14 cellular contexts compared by ENCODE assay signal in the genomic region with DNA sequence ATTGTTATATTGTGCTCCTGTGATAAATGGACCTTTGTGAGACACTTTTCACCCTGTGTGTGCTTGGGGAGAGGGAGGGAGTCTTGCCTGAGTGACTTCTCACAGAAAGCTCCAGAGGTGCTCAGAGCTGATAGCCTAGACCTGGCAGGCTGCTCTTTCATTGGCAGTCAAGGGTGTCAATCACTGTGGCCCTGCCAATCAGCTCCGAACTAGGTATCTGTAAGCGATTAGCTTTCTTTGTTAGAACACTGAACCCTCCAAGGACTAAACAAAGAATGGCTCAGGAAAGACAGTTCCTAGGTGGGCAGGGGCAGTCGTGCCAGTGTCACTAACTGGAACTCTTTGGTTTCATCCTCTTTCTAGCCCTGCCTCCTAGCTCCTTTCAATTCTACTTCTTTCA. TPM values are rescaled to one million over a fixed set of nuclear protein-coding genes. Genes with fewer than 3 reads are reported as not detected.
DNase-seq lines count a peak whose midpoint lies in the region; ATAC-seq and TF ChIP-seq lines count a peak whose summit lies in the region.
"Had no signal": no experiment of that assay in that cellular context is flagged by ENCODE, and none has a peak within 500 bp of the region (broad histone marks: within the 10 kb centered on the region; RNA-seq: fewer than 3 reads in every experiment).

No MANE protein-coding gene starts in this region.

- in situ Hi-C loops in Caki2 (cut with HindIII; ENCODE audit: low pct_unique_long_range_greater_than_20kb, low sequenced_read_pairs) = no loop called here

- no peak overlapping the region for H4K91ac ChIP-seq in H9 (ENCODE audit: insufficient read length, low read depth, low read length)

- H2BK20ac ChIP-seq in H9 (ENCODE audit: low read depth, low read length, poor library complexity, severe bottlenecking) = no peak overlapping the region

- H3K4me2 ChIP-seq in H9 (ENCODE audit: insufficient read depth, insufficient read length, low read length) = no peak overlapping the region

- H3K27ac Mint-ChIP-seq in H9 = no peak overlapping the region
- no peak overlapping the region for H3K27ac Mint-ChIP-seq in WTC11
- H3K27ac Mint-ChIP-seq: activated CD4-positive, alpha-beta memory T cell treated with anti-CD3 and anti-CD28 coated beads for 36 hours; activated naive CD8-positive, alpha-beta T cell; CD8-positive, alpha-beta T cell; stimulated activated naive CD8-positive, alpha-beta T cell treated with anti-CD3 and anti-CD28 coated beads, Interleukin-15, amount 100 ng/mL, for 72 hours; T-helper 17 cell had no signal

- H2AFZ ChIP-seq in H9 (ENCODE audit: low read length) = no peak overlapping the region

- H4K8ac ChIP-seq in H9 (replicated peaks; ENCODE audit: insufficient read length, low read depth, low read length) = no peak overlapping the region

- POLR2A ChIA-PET in WTC11 (lab: Charles Lee) = no interaction called here

- no peak overlapping the region for H3K9ac ChIP-seq in H9 (ENCODE audit: extremely low read depth, insufficient read length, low read length)

- no peak overlapping the region for H3K56ac ChIP-seq in H9 (ENCODE audit: insufficient read length, low read depth, low read length)

- peak; percentile 7 for DNase-seq in Caki2 (ENCODE audit: low read depth)
- peak; percentile 73 for DNase-seq in H9
- peak; percentile 46 for DNase-seq in WTC11 (ENCODE audit: low spot score)
- DNase-seq in inferior parietal cortex (ENCODE audit: extremely low spot score) = peak; percentile 5
- no peak for DNase-seq in NOMO-1 treated with DMSO at 0.1 percent for 48 hours (lab: John Stamatoyannopoulos, UW; ENCODE audit: unreplicated experiment)
- no peak for DNase-seq in activated CD4-positive, alpha-beta T cell treated with anti-CD3 and anti-CD28 coated beads, Interleukin-2, amount 50 U/mL, for 1 hour
- DNase-seq: activated CD4-positive, alpha-beta memory T cell treated with anti-CD3 and anti-CD28 coated beads for 36 hours; CD8-positive, alpha-beta T cell; foreskin melanocyte; stimulated activated naive CD8-positive, alpha-beta T cell treated with anti-CD3 and anti-CD28 coated beads, Interleukin-15, amount 100 ng/mL, for 72 hours; T-helper 17 cell had no signal

- peaks cover 64% of the 10 kb centered on the region for H3K9me3 ChIP-seq in H9 (ENCODE audit: control insufficient read depth, low read depth, low read length)

- no peak overlapping the region for H3K27ac ChIP-seq in H9 (ENCODE audit: insufficient read length, low read depth, low read length)

- no peaks in the 10 kb centered on the region for H3K79me1 ChIP-seq in H9 (ENCODE audit: insufficient read depth, low read depth, low read length, poor library complexity, severe bottlenecking)

- H3K18ac ChIP-seq in H9 (ENCODE audit: insufficient read length, low read depth, low read length) = no peak overlapping the region

- H3K9me3 Mint-ChIP-seq in H9 (peaks cover 18 to 34% of the 10 kb centered on the region in 2 experiments), WTC11 (no peaks in the 10 kb centered on the region)
- H3K9me3 Mint-ChIP-seq: activated CD4-positive, alpha-beta memory T cell treated with anti-CD3 and anti-CD28 coated beads for 36 hours; CD8-positive, alpha-beta T cell; stimulated activated naive CD8-positive, alpha-beta T cell treated with anti-CD3 and anti-CD28 coated beads, Interleukin-15, amount 100 ng/mL, for 72 hours had no signal

- CTCF ChIA-PET in WTC11 (lab: Charles Lee) = interaction anchor here (0.7 to 1.2 kb wide), 4 partner anchors 9 to 632 kb away, joined by 3 to 7 read pairs (median 4); partner anchors contain the start of gene IGBP1

- H2AK5ac ChIP-seq in H9 (ENCODE audit: insufficient read length, low read length) = no peak overlapping the region

- no peaks in the 10 kb centered on the region for H3K79me2 ChIP-seq in H9 (ENCODE audit: insufficient read depth, low read length)

- H4K5ac ChIP-seq in H9 (ENCODE audit: insufficient read length, low read depth, low read length) = no peak overlapping the region

- ATAC-seq in WTC11 = peak; percentile 24
- no peak for ATAC-seq in GM18870 (IDR thresholded peaks at IDR 0.05; ENCODE audit: unreplicated experiment)
- no peak for ATAC-seq in GM21825 (IDR thresholded peaks at IDR 0.05; ENCODE audit: unreplicated experiment)
- ATAC-seq: CD8-positive, alpha-beta T cell; stimulated activated naive CD8-positive, alpha-beta T cell treated with anti-CD3 and anti-CD28 coated beads, Interleukin-15, amount 100 ng/mL, for 72 hours; T-helper 17 cell had no signal

- H2BK5ac ChIP-seq in H9 (ENCODE audit: insufficient read length, low read length) = no peak overlapping the region

- H2BK12ac ChIP-seq in H9 (ENCODE audit: insufficient read length, low read depth, low read length) = no peak overlapping the region

- TF ChIP-seq CTCF in H9 (conservative IDR thresholded peaks at IDR 0.05) = no peak
- no peak for TF ChIP-seq CTCF in WTC11 (IDR thresholded peaks at IDR 0.05)

- H3K4me1 Mint-ChIP-seq in H9 (peaks cover 0 to 5% of the 10 kb centered on the region in 2 experiments; a peak in 2 of 4 replicates), WTC11 (peaks cover 2% of the 10 kb centered on the region; the same call in 1 of the 2 replicates)

- no peak overlapping the region for H2BK15ac ChIP-seq in H9 (ENCODE audit: low read depth, low read length)

- H3K4me1 ChIP-seq in H9 (ENCODE audit: insufficient read depth, low read length) = no peaks in the 10 kb centered on the region

- no peaks in the 10 kb centered on the region for H4K20me1 ChIP-seq in H9 (ENCODE audit: control insufficient read depth, insufficient read depth, insufficient read length)

- no peaks in the 10 kb centered on the region for H3K27me3 ChIP-seq in H9 (ENCODE audit: insufficient read depth, low read length)

- H3T11ph ChIP-seq in H9 (ENCODE audit: low read length) = no peak overlapping the region

- H2BK120ac ChIP-seq in H9 (ENCODE audit: low read depth, low read length, poor library complexity, severe bottlenecking) = no peak overlapping the region

- H3K27me3 Mint-ChIP-seq in H9 (ENCODE audit: low read depth) = peaks cover 19% of the 10 kb centered on the region
- H3K27me3 Mint-ChIP-seq in WTC11 (ENCODE audit: low read depth) = peaks cover 20% of the 10 kb centered on the region

- H3K14ac ChIP-seq in H9 (ENCODE audit: insufficient read depth, low read length) = no peak overlapping the region

- WGBS in H9 (ENCODE audit: extremely low coverage, insufficient read length, low lambda C conversion rate) = no CpG with 5 or more reads among the region's 3 CpGs

- H3K4me3 Mint-ChIP-seq in H9 (no peak overlapping the region), WTC11 (no peak overlapping the region)
- H3K4me3 Mint-ChIP-seq: activated CD4-positive, alpha-beta memory T cell treated with anti-CD3 and anti-CD28 coated beads for 36 hours; activated naive CD8-positive, alpha-beta T cell; CD8-positive, alpha-beta T cell; stimulated activated naive CD8-positive, alpha-beta T cell treated with anti-CD3 and anti-CD28 coated beads, Interleukin-15, amount 100 ng/mL, for 72 hours; T-helper 17 cell had no signal

- H3K23me2 ChIP-seq in H9 (ENCODE audit: insufficient read length, low read depth, low read length, poor library complexity, severe bottlenecking) = peaks cover 2% of the 10 kb centered on the region

- H3K4ac ChIP-seq in H9 (ENCODE audit: low read depth, low read length) = no peak overlapping the region

- H3K23ac ChIP-seq in H9 (ENCODE audit: insufficient read length, low read depth, low read length) = no peak overlapping the region

- H3K36me3 Mint-ChIP-seq in H9 (ENCODE audit: insufficient read depth in 1 of 3, low read depth in 3 of 3) (peaks cover 0 to 7% (median 0%) of the 10 kb centered on the region in 3 experiments; a peak in 3 of 7 replicates), WTC11 (no peaks in the 10 kb centered on the region)
- H3K36me3 Mint-ChIP-seq: activated CD4-positive, alpha-beta memory T cell treated with anti-CD3 and anti-CD28 coated beads for 36 hours; activated naive CD8-positive, alpha-beta T cell; CD8-positive, alpha-beta T cell had no signal

TF ChIP-seq in WTC11, 78 proteins besides CTCF, POLR2A, EP300 and RAD21:
- peak; percentile 73 for TF ChIP-seq NFYB (CRISPR knock-in tag; conservative IDR thresholded peaks at IDR 0.05; ENCODE audit: low read depth)
- no peak for TF ChIP-seq ELF4 (CRISPR knock-in tag; IDR thresholded peaks at IDR 0.05; ENCODE audit: low read depth)
TF ChIP-seq in WTC11: peak in this region for 1.

RNA-seq across cellular contexts. Expression of gene NALF2, which starts 2.7 kb away (rescaled TPM):
- 1.9 and 3.2 TPM in 2 replicates for total RNA-seq in Caki2 (2014; rRNA removed; shearing (Covaris generic); ENCODE audit: low replicate concordance)
- total RNA-seq in H9 (2021) (9.7 and 11.2 TPM in 2 replicates), WTC11 (2021) (13.1 to 14.0 TPM (median 13.7 TPM) in 3 replicates)
- total RNA-seq: CD8-positive, alpha-beta T cell had no signal

Comparison
In these comparisons a context has a peak if more than half of its experiments do, and no peak if none do; other contexts are left out.
1. DNase-seq: peak in Caki2 (single experiment), H9 (single experiment), WTC11 (single experiment) and inferior parietal cortex (single experiment); none in NOMO-1 treated with DMSO at 0.1 percent for 48 hours (single experiment) and activated CD4-positive, alpha-beta T cell treated with anti-CD3 and anti-CD28 coated beads, Interleukin-2, amount 50 U/mL, for 1 hour (single experiment).